ENCODE assay signal across 29 cellular contexts in the genomic region with DNA sequence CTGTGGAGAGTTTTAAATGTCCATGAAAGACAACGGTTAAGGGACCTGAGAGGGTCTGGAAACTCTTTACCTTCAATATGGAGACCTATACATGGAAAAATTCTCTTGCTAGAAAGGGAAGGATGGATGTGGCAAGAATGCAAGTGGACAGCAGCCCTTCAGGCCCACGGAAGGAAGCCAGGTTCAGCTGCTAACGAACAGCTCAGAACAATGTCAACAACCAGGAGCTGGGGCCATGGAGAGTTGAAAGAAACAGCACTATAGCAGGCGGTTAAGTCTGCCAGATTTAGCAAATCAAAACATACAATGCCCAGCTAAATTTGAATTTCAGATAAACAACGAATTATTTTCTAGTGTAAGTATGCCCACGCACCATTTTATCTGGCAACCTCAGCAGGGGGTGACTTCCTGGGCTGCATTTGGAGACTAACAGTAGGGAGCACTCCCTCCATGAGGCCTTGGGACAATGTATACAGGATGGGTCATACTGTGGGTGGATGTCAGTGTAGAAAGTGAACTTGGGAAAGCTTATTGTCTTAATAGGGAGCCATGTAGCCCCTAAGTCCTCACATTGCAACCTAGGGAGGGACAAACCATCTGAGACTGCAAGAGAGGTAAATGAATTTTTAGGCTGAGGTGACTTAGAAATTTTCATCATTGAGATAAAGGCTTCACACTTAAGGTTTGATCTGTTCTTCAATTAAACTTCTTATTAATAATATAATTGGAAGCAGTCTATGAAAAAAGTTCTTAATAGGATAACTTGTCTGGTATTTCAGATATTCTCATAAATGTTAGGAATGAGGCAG. TPM values are rescaled to one million over a fixed set of nuclear protein-coding genes. Genes with fewer than 3 reads are reported as not detected.
DNase-seq lines count a peak whose midpoint lies in the region; ATAC-seq, FAIRE-seq and TF ChIP-seq lines count a peak whose summit lies in the region.
"Had no signal": no experiment of that assay in that cellular context is flagged by ENCODE, and none has a peak within 500 bp of the region (broad histone marks: within the 10 kb centered on the region; RNA-seq: fewer than 3 reads in every experiment).

No MANE protein-coding gene starts in this region.

- no peaks in the 10 kb centered on the region for H3K36me3 ChIP-seq in endothelial cell of umbilical vein (ENCODE audit: control insufficient read depth in 2 of 2, extremely low read depth in 1 of 2, insufficient read depth in 2 of 2, low read length in 2 of 2)
- H3K36me3 ChIP-seq: colonic mucosa, HAP-1, uterus had no signal

- CTCF ChIA-PET in endothelial cell of umbilical vein (lab: Charles Lee) = interaction anchor here (0.6 to 3.3 kb wide), 3 partner anchors 10 to 71 kb away, joined by 3 to 14 read pairs (median 5); no protein-coding TSS in a partner anchor

- no peak overlapping the region for H2AFZ ChIP-seq in endothelial cell of umbilical vein (ENCODE audit: low read depth, low read length)

- no peak overlapping the region for H3K4me3 ChIP-seq in endothelial cell of umbilical vein (replicated peaks in 1 of 3; ENCODE audit: insufficient read depth in 1 of 3, low read depth in 1 of 3, low read length in 3 of 3)
- H3K4me3 ChIP-seq: colonic mucosa, HAP-1, heart right ventricle, uterus had no signal

- H3K4me1 Mint-ChIP-seq in progenitor cell of endocrine pancreas (ENCODE audit: low read depth) = no peaks in the 10 kb centered on the region

- peak overlapping the region; percentile 78 for H3K27ac Mint-ChIP-seq in progenitor cell of endocrine pancreas
- H3K27ac Mint-ChIP-seq: activated CD8-positive, alpha-beta memory T cell treated with anti-CD3 and anti-CD28 coated beads, Interleukin-2, amount 10 ng/mL, durations not matched to agents 7 days and 5 days; effector memory CD8-positive, alpha-beta T cell had no signal

- H3K9me3 ChIP-seq in endothelial cell of umbilical vein (replicated peaks; ENCODE audit: control insufficient read depth, insufficient read depth, low read length) = no peaks in the 10 kb centered on the region
- H3K9me3 ChIP-seq: colonic mucosa, HAP-1, heart right ventricle, uterus had no signal

- H3K4me3 Mint-ChIP-seq in progenitor cell of endocrine pancreas (ENCODE audit: low read depth) = no peak overlapping the region
- H3K4me3 Mint-ChIP-seq: activated CD8-positive, alpha-beta memory T cell treated with anti-CD3 and anti-CD28 coated beads, Interleukin-2, amount 10 ng/mL, durations not matched to agents 7 days and 5 days; effector memory CD8-positive, alpha-beta T cell had no signal

- intact Hi-C loops in endothelial cell of umbilical vein (cut with micrococcal nuclease) = no loop called here

- H3K9me3 Mint-ChIP-seq in progenitor cell of endocrine pancreas (ENCODE audit: low read depth) = no peaks in the 10 kb centered on the region
- H3K9me3 Mint-ChIP-seq: effector memory CD8-positive, alpha-beta T cell had no signal

- POLR2A ChIA-PET in endothelial cell of umbilical vein (lab: Charles Lee) = interaction anchor here (1.2 kb wide), 1 partner anchor 8 kb away, joined by 6 read pairs; the partner anchor contains the start of gene H3-3A

- no peaks in the 10 kb centered on the region for H3K79me2 ChIP-seq in endothelial cell of umbilical vein (ENCODE audit: control insufficient read depth, insufficient read depth, low read length)

- H3K4me2 ChIP-seq in endothelial cell of umbilical vein (ENCODE audit: insufficient read depth, low read length) = no peak overlapping the region

- TF ChIP-seq CTCF in endothelial cell of umbilical vein (IDR thresholded peaks at IDR 0.05; ENCODE audit: extremely low read depth in 1 of 2, insufficient read depth in 1 of 2, low read depth in 1 of 2, low read length in 2 of 2) (no peak), progenitor cell of endocrine pancreas (IDR thresholded peaks at IDR 0.05; ENCODE audit: unreplicated experiment) (no peak), GM10266 (IDR thresholded peaks at IDR 0.05; ENCODE audit: control insufficient read depth, insufficient read depth, low read depth, missing control alignments) (no peak)

- no peaks in the 10 kb centered on the region for H3K4me1 ChIP-seq in endothelial cell of umbilical vein (ENCODE audit: control insufficient read depth, extremely low read depth, insufficient read depth, low read length)
- H3K4me1 ChIP-seq: colonic mucosa, foreskin keratinocyte, HAP-1, uterus had no signal

- BruUV-seq in endothelial cell of umbilical vein (replicated peaks; lab: Mats Ljungman, UMichigan) = no TSS peak

- H3K36me3 Mint-ChIP-seq in progenitor cell of endocrine pancreas (ENCODE audit: insufficient read depth) = peaks cover 6% of the 10 kb centered on the region

- dilution Hi-C loops in endothelial cell of umbilical vein (cut with MboI; ENCODE audit: extremely low pct_ligation_motif_present, low sequenced_read_pairs) = no loop called here

- no peaks in the 10 kb centered on the region for H3K27me3 Mint-ChIP-seq in progenitor cell of endocrine pancreas
- H3K27me3 Mint-ChIP-seq: activated CD8-positive, alpha-beta memory T cell treated with anti-CD3 and anti-CD28 coated beads, Interleukin-2, amount 10 ng/mL, durations not matched to agents 7 days and 5 days; effector memory CD8-positive, alpha-beta T cell had no signal

- H3K27ac ChIP-seq in endothelial cell of umbilical vein (ENCODE audit: insufficient read depth, low read depth, low read length) = no peak overlapping the region
- H3K27ac ChIP-seq: colonic mucosa, foreskin keratinocyte, heart right ventricle, uterus had no signal

- no peak for TF ChIP-seq POLR2A in endothelial cell of umbilical vein (IDR thresholded peaks at IDR 0.05; ENCODE audit: low read depth, low read length)

- H3K9ac ChIP-seq in endothelial cell of umbilical vein (replicated peaks; ENCODE audit: extremely low read depth, insufficient read depth, low read length) = no peak overlapping the region

- no peak for ATAC-seq in HG02970 (IDR thresholded peaks at IDR 0.05; ENCODE audit: low FRiP score, unreplicated experiment)
- ATAC-seq: activated CD8-positive, alpha-beta memory T cell treated with anti-CD3 and anti-CD28 coated beads, Interleukin-2, amount 10 ng/mL, durations not matched to agents 7 days and 5 days; effector memory CD8-positive, alpha-beta T cell; esophagus mucosa; foreskin keratinocyte; heart right ventricle had no signal

- DNase-seq in EH (ENCODE audit: low read depth) = peak; percentile 14
- DNase-seq in NCI-H146 treated with DMSO at 0.1 percent for 48 hours (lab: John Stamatoyannopoulos, UW; ENCODE audit: unreplicated experiment) = peak; percentile 7
- peak; percentile 68 for DNase-seq in endothelial cell of umbilical vein (ENCODE audit: low read depth, low spot score)
- DNase-seq in progenitor cell of endocrine pancreas (ENCODE audit: low spot score, unreplicated experiment) = no peak
- DNase-seq in inferior parietal cortex (ENCODE audit: extremely low spot score) = no peak
- no peak for DNase-seq in GM10266 (ENCODE audit: extremely low spot score)
- DNase-seq: activated CD4-positive, CD25-positive, alpha-beta regulatory T cell; activated CD8-positive, alpha-beta memory T cell treated with anti-CD3 and anti-CD28 coated beads, Interleukin-2, amount 10 ng/mL, durations not matched to agents 7 days and 5 days; activated naive CD4-positive, alpha-beta T cell; activated T-cell treated with anti-CD3 and anti-CD28 coated beads, Interleukin-2, amount 50 U/mL, for 48 hours; colonic mucosa; effector memory CD8-positive, alpha-beta T cell; foreskin keratinocyte; GDM1; heart right ventricle; Kasumi-1; mesenchymal stem cell; NCI-H187; NCI-H526 treated with DMSO at 0.1 percent for 48 hours; nucleus accumbens; stimulated activated CD4-positive, alpha-beta T cell treated with anti-CD3 and anti-CD28 coated beads, Interleukin-15, amount 100 ng/mL, for 24 hours; stimulated activated naive CD4-positive, alpha-beta T cell; uterus had no signal

- no peaks in the 10 kb centered on the region for H4K20me1 ChIP-seq in endothelial cell of umbilical vein (replicated peaks; ENCODE audit: control insufficient read depth, extremely low read depth, insufficient read depth, low read length)

- H3K27me3 ChIP-seq in endothelial cell of umbilical vein (ENCODE audit: control insufficient read depth in 2 of 2, insufficient read depth in 2 of 2, low read length in 2 of 2) = no peaks in the 10 kb centered on the region
- H3K27me3 ChIP-seq: colonic mucosa, foreskin keratinocyte, heart right ventricle, uterus had no signal

- FAIRE-seq in endothelial cell of umbilical vein (lab: Jason Lieb, UNC) = peak; percentile 37
- FAIRE-seq: bronchial epithelial cell, HTR-8/SVneo, RCC 7860 had no signal

- H3K9me1 ChIP-seq in endothelial cell of umbilical vein (replicated peaks; ENCODE audit: control insufficient read depth, extremely low read depth, insufficient read depth, low read length) = no peaks in the 10 kb centered on the region

TF ChIP-seq in endothelial cell of umbilical vein, 7 proteins besides CTCF, POLR2A, EP300 and RAD21 (continues in another document):
- TF ChIP-seq EZH2 (IDR thresholded peaks at IDR 0.05; ENCODE audit: borderline replicate concordance, low read depth, low read length, severe bottlenecking) = no peak
- TF ChIP-seq JUN (IDR thresholded peaks at IDR 0.05; ENCODE audit: borderline replicate concordance, insufficient read depth, insufficient read length, low read depth) = no peak
- TF ChIP-seq MYC (IDR thresholded peaks at IDR 0.05; ENCODE audit: low read depth, low read length) = no peak

RNA-seq across cellular contexts. Expression of gene H3-3A, which starts 7.8 kb away (rescaled TPM):
- total RNA-seq in endothelial cell of umbilical vein = 448 and 477 TPM in 2 replicates
- polyA plus RNA-seq in endothelial cell of umbilical vein = 387 and 426 TPM in 2 replicates
- 325 and 468 TPM in 2 replicates for polyA plus RNA-seq in endothelial cell of umbilical vein (2011; cell fraction: cytosol; rRNA removed)
- polyA plus RNA-seq in endothelial cell of umbilical vein (2011; cell fraction: nucleus; rRNA removed) = 112 and 143 TPM in 2 replicates
- 296 and 379 TPM in 2 replicates for polyA plus RNA-seq in endothelial cell of umbilical vein (2012)
- polyA minus RNA-seq in endothelial cell of umbilical vein = 69.0 and 75.4 TPM in 2 replicates
- polyA minus RNA-seq in endothelial cell of umbilical vein (2011; cell fraction: cytosol; rRNA and poly(A)+ RNA removed) = 101 TPM
- 33.2 and 34.6 TPM in 2 replicates for polyA minus RNA-seq in endothelial cell of umbilical vein (2011; cell fraction: nucleus; rRNA and poly(A)+ RNA removed)
- total RNA-seq in progenitor cell of endocrine pancreas = 1,238 and 1,313 TPM in 2 replicates

RNA-seq across cellular contexts. Expression of gene SDE2, which starts 55.6 kb away (rescaled TPM):
- total RNA-seq in endothelial cell of umbilical vein = 15.9 and 16.1 TPM in 2 replicates
- polyA plus RNA-seq in endothelial cell of umbilical vein = 8.3 and 11.9 TPM in 2 replicates
- 8.7 and 9.1 TPM in 2 replicates for polyA plus RNA-seq in endothelial cell of umbilical vein (2011; cell fraction: cytosol; rRNA removed)
- polyA plus RNA-seq in endothelial cell of umbilical vein (2011; cell fraction: nucleus; rRNA removed) = 11.0 and 14.9 TPM in 2 replicates
- polyA plus RNA-seq in endothelial cell of umbilical vein (2012) = 7.2 and 8.1 TPM in 2 replicates
- 10.1 and 10.2 TPM in 2 replicates for polyA minus RNA-seq in endothelial cell of umbilical vein
- 11.5 TPM for polyA minus RNA-seq in endothelial cell of umbilical vein (2011; cell fraction: cytosol; rRNA and poly(A)+ RNA removed)
- 10.6 and 11.9 TPM in 2 replicates for polyA minus RNA-seq in endothelial cell of umbilical vein (2011; cell fraction: nucleus; rRNA and poly(A)+ RNA removed)
- total RNA-seq in progenitor cell of endocrine pancreas = 15.0 and 15.1 TPM in 2 replicates

Comparison
In these comparisons a context has a peak if more than half of its experiments do, and no peak if none do; other contexts are left out.
1. DNase-seq: peak in EH (single experiment), NCI-H146 treated with DMSO at 0.1 percent for 48 hours (single experiment) and endothelial cell of umbilical vein (single experiment); none in progenitor cell of endocrine pancreas (single experiment), inferior parietal cortex (single experiment) and GM10266 (single experiment).